Comparison of ENCODE assay signal across 8 cellular contexts in genomic region chr22:23282089-23282501, GRCh38.
DNase-seq lines count a peak whose midpoint lies in the region; ATAC-seq and TF ChIP-seq lines count a peak whose summit lies in the region.

No MANE protein-coding gene starts in this region.

- ATAC-seq in HG03354 (IDR thresholded peaks at IDR 0.05; ENCODE audit: poor library complexity, severe bottlenecking, unreplicated experiment): no peak

- H3K27me3 ChIP-seq in mucosa of rectum (ENCODE audit: control insufficient read depth in 2 of 2, insufficient read depth in 2 of 2, low read length in 2 of 2): no peaks in the 10 kb centered on the region

- peaks cover 21 to 27% of the 10 kb centered on the region in 2 donors for H3K36me3 ChIP-seq in mucosa of rectum (ENCODE audit: control insufficient read depth in 2 of 2, insufficient read depth in 2 of 2, low read length in 2 of 2)

- H3K27ac ChIP-seq in mucosa of rectum (ENCODE audit: low read depth in 2 of 2, low read length in 2 of 2): peak overlapping the region; percentile 6 to 48

- no peaks in the 10 kb centered on the region for H3K9me3 ChIP-seq in mucosa of rectum (ENCODE audit: control insufficient read depth in 2 of 2, low read length in 2 of 2)

- DNase-seq in AG09309 (ENCODE audit: low read depth) (peak; percentile 24), M059J (ENCODE audit: low read depth) (peak; percentile 85), cerebellar cortex (ENCODE audit: low spot score) (peak; percentile 66), DMS153 treated with DMSO at 0.1 percent for 48 hours (lab: John Stamatoyannopoulos, UW; ENCODE audit: unreplicated experiment) (no peak), activated gamma-delta T cell treated with Interleukin-2 at 50 U/mL for 16 hours (no peak), NCI-H82 treated with DMSO at 0.1 percent for 48 hours (lab: John Stamatoyannopoulos, UW; ENCODE audit: unreplicated experiment) (no peak)

- H3K4me3 ChIP-seq in AG09309 (ENCODE audit: control insufficient read depth, low read depth, low read length) (no peak overlapping the region), mucosa of rectum (ENCODE audit: low read length in 2 of 2) (no peak overlapping the region)

- no peak for TF ChIP-seq CTCF in AG09309 (IDR thresholded peaks at IDR 0.05; ENCODE audit: control insufficient read depth, insufficient read depth, low read depth, low read length, missing control alignments)

- no peak overlapping the region for H3K9ac ChIP-seq in mucosa of rectum (ENCODE audit: low read depth in 1 of 2, low read length in 2 of 2)

- H3K4me1 ChIP-seq in mucosa of rectum (ENCODE audit: control insufficient read depth in 2 of 2, insufficient read depth in 2 of 2, low read length in 2 of 2): peaks cover 19 to 25% of the 10 kb centered on the region in 2 donors

Comparison
In these comparisons a context has a peak if more than half of its experiments do, and no peak if none do; other contexts are left out.
1. DNase-seq: peak in AG09309 (single experiment), M059J (single experiment) and cerebellar cortex (single experiment); none in DMS153 treated with DMSO at 0.1 percent for 48 hours (single experiment), activated gamma-delta T cell treated with Interleukin-2 at 50 U/mL for 16 hours (single experiment) and NCI-H82 treated with DMSO at 0.1 percent for 48 hours (single experiment).